In genomic region chr13:98779695-98780094, GRCh38 we compare ENCODE assay signal across 9 cellular contexts. TPM values are rescaled to one million over a fixed set of nuclear protein-coding genes. Genes with fewer than 3 reads are reported as not detected.
"Had no signal": no experiment of that assay in that cellular context is flagged by ENCODE, and none has a peak within 500 bp of the region (broad histone marks: within the 10 kb centered on the region; RNA-seq: fewer than 3 reads in every experiment).

No MANE protein-coding gene starts in this region.

- H3K4me3 ChIP-seq: GM23248, GM23338, HAP-1 had no signal

- DNase-seq: GM23248, GOT3, H7, H9, HCEC 1CT, HFFc6 had no signal

- H3K27ac Mint-ChIP-seq: GM23338, H9, HFFc6 had no signal

- H3K4me3 Mint-ChIP-seq: GM23338, H9, HFFc6 had no signal

- H3K9me3 ChIP-seq: HAP-1 had no signal

- ATAC-seq: GM23338, HCT116 had no signal

- H3K4me2 ChIP-seq: GM23338 had no signal

- H2AFZ ChIP-seq: GM23248 had no signal

- H3K36me3 ChIP-seq: HAP-1 had no signal

- H3K9me3 Mint-ChIP-seq: GM23338, HFFc6 had no signal

- H3K27ac ChIP-seq: GM23248 had no signal

- H3K9ac ChIP-seq: GM23248 had no signal

RNA-seq across cellular contexts. Expression of gene SLC15A1, which starts 27.2 kb away (rescaled TPM):
- polyA plus RNA-seq: GM23248 had no signal
